27 cellular contexts compared by ENCODE assay signal in the genomic region with DNA sequence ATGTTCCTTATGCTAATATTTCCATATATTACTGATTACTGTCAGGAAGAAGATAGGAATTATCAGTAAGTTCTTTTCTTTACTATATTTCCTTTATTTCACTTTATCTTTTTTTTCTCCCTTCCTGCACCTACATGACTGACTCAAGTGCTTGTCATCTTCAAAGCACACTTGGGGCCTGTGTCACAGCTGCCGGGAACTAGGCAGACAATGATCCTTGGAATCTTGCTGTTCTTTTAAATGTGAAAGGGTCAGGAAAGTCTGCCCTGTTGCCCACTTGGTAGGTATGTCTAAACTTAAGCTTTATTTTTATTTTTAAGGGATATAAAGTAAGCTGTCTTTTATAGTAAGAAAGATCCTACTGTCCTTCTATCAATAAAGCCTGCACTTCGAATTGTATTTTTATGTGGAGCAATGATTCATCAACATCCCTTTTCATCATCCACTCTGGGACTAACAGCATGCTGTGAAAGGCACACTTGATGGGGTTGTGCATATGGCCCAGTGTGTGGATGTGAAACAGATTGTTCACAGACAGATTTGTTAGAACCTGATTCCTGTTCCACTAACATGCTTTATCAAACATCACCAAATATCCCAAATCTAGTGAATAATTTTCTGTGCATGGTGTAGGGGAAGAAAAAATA.
DNase-seq lines count a peak whose midpoint lies in the region; FAIRE-seq and TF ChIP-seq lines count a peak whose summit lies in the region.
"Had no signal": no experiment of that assay in that cellular context is flagged by ENCODE, and none has a peak within 500 bp of the region (broad histone marks: within the 10 kb centered on the region; RNA-seq: fewer than 3 reads in every experiment).

No MANE protein-coding gene starts in this region.

- intact Hi-C loops in cardiac septum (cut with DNase I) = no loop called here

- no peak for FAIRE-seq in frontal cortex (lab: Jason Lieb, UNC)
- FAIRE-seq: colon, GM12891, GM19239, keratinocyte had no signal

- H3K4me1 ChIP-seq in cardiac muscle cell (ENCODE audit: low read depth) (peaks cover 29% of the 10 kb centered on the region), iPS-18a (ENCODE audit: control insufficient read depth, low read depth, low read length) (peaks cover 26% of the 10 kb centered on the region)
- H3K4me1 ChIP-seq: ascending aorta; BLaER1 treated with 17β-estradiol and CSF1 and Interleukin-3, amounts not matched to agents 10 nM and 100 nM had no signal

- H3K4me3 Mint-ChIP-seq in type B pancreatic cell = no peak overlapping the region
- H3K4me3 Mint-ChIP-seq: activated CD4-positive, alpha-beta T cell treated with anti-CD3 and anti-CD28 coated beads for 36 hours; activated naive CD4-positive, alpha-beta T cell treated with anti-CD3 and anti-CD28 coated beads, Interleukin-2, amount 50 U/mL, for 24 hours; naive B cell; stimulated activated memory B cell treated with anti-CD40 and anti-IgM and Interleukin-4, amounts not matched to agents 10 μg/mL and 1 μg/mL and 100 μg/mL, for 72 hours had no signal

- H3K27ac ChIP-seq in cardiac muscle cell = peak overlapping the region; percentile 56
- no peak overlapping the region for H3K27ac ChIP-seq in iPS-18a (ENCODE audit: low read length)
- H3K27ac ChIP-seq: ascending aorta; BLaER1 treated with 17β-estradiol and CSF1 and Interleukin-3, amounts not matched to agents 10 nM and 100 nM; thoracic aorta had no signal

- DNase-seq in cardiac muscle cell (ENCODE audit: low read depth in 1 of 2, low spot score in 1 of 2) = peak; percentile 12 to 53
- DNase-seq in cardiac septum (ENCODE audit: low spot score) = no peak
- peak; percentile 0 for DNase-seq in astrocyte of the cerebellum (ENCODE audit: low read depth)
- DNase-seq in type B pancreatic cell (ENCODE audit: extremely low spot score, unreplicated experiment) = no peak
- DNase-seq in frontal cortex (ENCODE audit: low spot score in 2 of 2) = no peak
- no peak for DNase-seq in mesenteric fat pad (ENCODE audit: low spot score)
- DNase-seq in SHP77 (lab: John Stamatoyannopoulos, UW) = no peak
- DNase-seq: activated CD4-positive, alpha-beta T cell treated with anti-CD3 and anti-CD28 coated beads for 36 hours; activated T-cell treated with anti-CD3 and anti-CD28 coated beads, Interleukin-2, amount 50 U/mL, for 48 hours; GOT3; Karpas-422; naive B cell; NCI-H1930; NCI-H526; stimulated activated CD4-positive, alpha-beta T cell treated with anti-CD3 and anti-CD28 coated beads, Interleukin-1b, Interleukin-23, amount 100 ng/mL, for 48 hours had no signal

- H3K9me3 ChIP-seq in cardiac muscle cell (ENCODE audit: low read depth) (no peaks in the 10 kb centered on the region), iPS-18a (ENCODE audit: control insufficient read depth, low read depth, low read length) (no peaks in the 10 kb centered on the region)
- H3K9me3 ChIP-seq: ascending aorta; BLaER1 treated with 17β-estradiol and CSF1 and Interleukin-3, amounts not matched to agents 10 nM and 100 nM; thoracic aorta had no signal

- peak overlapping the region; percentile 64 for H3K27ac Mint-ChIP-seq in type B pancreatic cell
- H3K27ac Mint-ChIP-seq: activated CD4-positive, alpha-beta T cell treated with anti-CD3 and anti-CD28 coated beads for 36 hours; activated naive CD4-positive, alpha-beta T cell treated with anti-CD3 and anti-CD28 coated beads, Interleukin-2, amount 50 U/mL, for 24 hours; naive B cell; progenitor cell of endocrine pancreas; stimulated activated memory B cell treated with anti-CD40 and anti-IgM and Interleukin-4, amounts not matched to agents 10 μg/mL and 1 μg/mL and 100 μg/mL, for 72 hours had no signal

- no peaks in the 10 kb centered on the region for H3K27me3 ChIP-seq in cardiac muscle cell
- H3K27me3 ChIP-seq in iPS-18a (ENCODE audit: control insufficient read depth, insufficient read depth, low read length) = no peaks in the 10 kb centered on the region
- H3K27me3 ChIP-seq: ascending aorta; BLaER1 treated with 17β-estradiol and CSF1 and Interleukin-3, amounts not matched to agents 10 nM and 100 nM had no signal

- in situ Hi-C loops in astrocyte of the cerebellum (cut with HindIII; ENCODE audit: low sequenced_read_pairs) = no loop called here

- H3K4me1 Mint-ChIP-seq in type B pancreatic cell (ENCODE audit: unreplicated experiment) = peaks cover 15% of the 10 kb centered on the region
- H3K4me1 Mint-ChIP-seq: activated CD4-positive, alpha-beta T cell treated with anti-CD3 and anti-CD28 coated beads for 36 hours; activated naive CD4-positive, alpha-beta T cell treated with anti-CD3 and anti-CD28 coated beads, Interleukin-2, amount 50 U/mL, for 24 hours; naive B cell; stimulated activated memory B cell treated with anti-CD40 and anti-IgM and Interleukin-4, amounts not matched to agents 10 μg/mL and 1 μg/mL and 100 μg/mL, for 72 hours had no signal

- H3K4me3 ChIP-seq in cardiac muscle cell (no peak overlapping the region), astrocyte of the cerebellum (ENCODE audit: low read depth, low read length) (no peak overlapping the region), iPS-18a (ENCODE audit: low read length) (peak overlapping the region; percentile 19)
- H3K4me3 ChIP-seq: ascending aorta; BLaER1 treated with 17β-estradiol and CSF1 and Interleukin-3, amounts not matched to agents 10 nM and 100 nM; lung; thoracic aorta had no signal

- H3K9ac ChIP-seq in iPS-18a (ENCODE audit: low read length) = no peak overlapping the region
- H3K9ac ChIP-seq: BLaER1 treated with 17β-estradiol and CSF1 and Interleukin-3, amounts not matched to agents 10 nM and 100 nM had no signal

- peaks cover 9% of the 10 kb centered on the region for H3K9me3 Mint-ChIP-seq in type B pancreatic cell
- H3K9me3 Mint-ChIP-seq: stimulated activated memory B cell treated with anti-CD40 and anti-IgM and Interleukin-4, amounts not matched to agents 10 μg/mL and 1 μg/mL and 100 μg/mL, for 72 hours had no signal

- H3K36me3 ChIP-seq in cardiac muscle cell = no peaks in the 10 kb centered on the region
- H3K36me3 ChIP-seq in iPS-18a (ENCODE audit: control insufficient read depth, low read depth, low read length) = no peaks in the 10 kb centered on the region
- H3K36me3 ChIP-seq: ascending aorta; BLaER1 treated with 17β-estradiol and CSF1 and Interleukin-3, amounts not matched to agents 10 nM and 100 nM; thoracic aorta had no signal

- no peak for TF ChIP-seq CTCF in cardiac muscle cell (IDR thresholded peaks at IDR 0.05; ENCODE audit: low read depth, low read length)
- no peak for TF ChIP-seq CTCF in astrocyte of the cerebellum (IDR thresholded peaks at IDR 0.05; ENCODE audit: low read depth, low read length, missing control alignments)
- TF ChIP-seq CTCF in type B pancreatic cell (conservative IDR thresholded peaks at IDR 0.05) = no peak

- peaks cover 8% of the 10 kb centered on the region for H3K36me3 Mint-ChIP-seq in type B pancreatic cell
- H3K36me3 Mint-ChIP-seq: activated naive CD4-positive, alpha-beta T cell treated with anti-CD3 and anti-CD28 coated beads, Interleukin-2, amount 50 U/mL, for 24 hours; naive B cell; stimulated activated memory B cell treated with anti-CD40 and anti-IgM and Interleukin-4, amounts not matched to agents 10 μg/mL and 1 μg/mL and 100 μg/mL, for 72 hours had no signal

- no peaks in the 10 kb centered on the region for H3K27me3 Mint-ChIP-seq in type B pancreatic cell
- H3K27me3 Mint-ChIP-seq: activated CD4-positive, alpha-beta T cell treated with anti-CD3 and anti-CD28 coated beads for 36 hours; activated naive CD4-positive, alpha-beta T cell treated with anti-CD3 and anti-CD28 coated beads, Interleukin-2, amount 50 U/mL, for 24 hours; naive B cell; stimulated activated memory B cell treated with anti-CD40 and anti-IgM and Interleukin-4, amounts not matched to agents 10 μg/mL and 1 μg/mL and 100 μg/mL, for 72 hours had no signal

Comparison
In these comparisons a context has a peak if more than half of its experiments do, and no peak if none do; other contexts are left out.
1. DNase-seq: peak in cardiac muscle cell (2 of 2) and astrocyte of the cerebellum (single experiment); none in cardiac septum (single experiment), type B pancreatic cell (single experiment), frontal cortex (0 of 2), mesenteric fat pad (single experiment) and SHP77 (0 of 2).